In genomic region chr6:40473026-40473425, GRCh38 we compare ENCODE assay signal across 14 cellular contexts.
A peak's percentile ranks its signal among the peaks of the same experiment; 100 is the strongest.
DNase-seq lines count a peak whose midpoint lies in the region.
"Had no signal": no experiment of that assay in that cellular context is flagged by ENCODE, and none has a peak within 500 bp of the region (broad histone marks: within the 10 kb centered on the region; RNA-seq: fewer than 3 reads in every experiment).

No MANE protein-coding gene starts in this region.

- H2AFZ ChIP-seq in mesenchymal stem cell (ENCODE audit: low read depth, low read length) = no peak overlapping the region

- no peak overlapping the region for H4K91ac ChIP-seq in mesenchymal stem cell (ENCODE audit: low read length)

- no peak overlapping the region for H4K8ac ChIP-seq in mesenchymal stem cell (ENCODE audit: low read length)

- no peak overlapping the region for H3K23ac ChIP-seq in mesenchymal stem cell (ENCODE audit: low read length in 2 of 2)

- peaks cover 17 to 30% of the 10 kb centered on the region in 2 experiments for H3K27me3 ChIP-seq in mesenchymal stem cell (ENCODE audit: control insufficient read depth in 1 of 2, insufficient read depth in 1 of 2, low read length in 2 of 2)
- H3K27me3 ChIP-seq: BLaER1, Peyer's patch had no signal

- H3K4me3 ChIP-seq in mesenchymal stem cell (ENCODE audit: insufficient read depth in 1 of 2, low read depth in 1 of 2, low read length in 2 of 2) = no peak overlapping the region
- H3K4me3 ChIP-seq: BLaER1, Peyer's patch had no signal

- no peak overlapping the region for H2BK12ac ChIP-seq in mesenchymal stem cell (ENCODE audit: low read length in 2 of 2)

- no peaks in the 10 kb centered on the region for H3K36me3 ChIP-seq in mesenchymal stem cell (ENCODE audit: control insufficient read depth in 1 of 2, insufficient read depth in 2 of 2, low read depth in 1 of 2, low read length in 2 of 2)
- H3K36me3 ChIP-seq: BLaER1, Peyer's patch had no signal

- H3K9ac ChIP-seq in mesenchymal stem cell (ENCODE audit: low read length) = no peak overlapping the region
- H3K9ac ChIP-seq: BLaER1 had no signal

- H3K4me2 ChIP-seq in mesenchymal stem cell (ENCODE audit: low read length, poor library complexity, severe bottlenecking) = no peak overlapping the region
- H3K4me2 ChIP-seq: BLaER1 had no signal

- 70% methylated on average over 6 of the region's 6 CpGs for WGBS in mesenchymal stem cell

- H3K18ac ChIP-seq in mesenchymal stem cell (ENCODE audit: low read depth in 1 of 2, low read length in 2 of 2) = no peak overlapping the region

- peak overlapping the region; percentile 62 for H2BK15ac ChIP-seq in mesenchymal stem cell (ENCODE audit: low read depth, poor library complexity, severe bottlenecking)

- H3K4me1 ChIP-seq in mesenchymal stem cell (ENCODE audit: control insufficient read depth, insufficient read depth, low read depth, low read length) = no peaks in the 10 kb centered on the region
- H3K4me1 ChIP-seq: Peyer's patch had no signal

- H2BK5ac ChIP-seq in mesenchymal stem cell (ENCODE audit: low read depth, low read length, poor library complexity, severe bottlenecking) = no peak overlapping the region

- H3K4ac ChIP-seq in mesenchymal stem cell (ENCODE audit: low read depth in 1 of 2, low read length in 2 of 2) = no peak overlapping the region

- peak; percentile 17 for DNase-seq in NCI-H510A treated with DMSO at 0.1 percent for 48 hours (lab: John Stamatoyannopoulos, UW)
- no peak for DNase-seq in NCI-H510A (lab: John Stamatoyannopoulos, UW)
- peak; percentile 53 for DNase-seq in NCI-H2029 (lab: John Stamatoyannopoulos, UW)
- peak; percentile 89 for DNase-seq in NCI-H69 (lab: John Stamatoyannopoulos, UW)
- no peak for DNase-seq in mesenchymal stem cell
- DNase-seq in NCI-H1436 (lab: John Stamatoyannopoulos, UW) = no peak
- DNase-seq in mesenteric fat pad (ENCODE audit: low spot score) = no peak
- DNase-seq: CD8-positive, alpha-beta T cell; H7; HFFc6; KG1; NCI-H187 treated with DMSO at 0.1 percent for 48 hours; Peyer's patch had no signal

- H3K27ac ChIP-seq in mesenchymal stem cell (ENCODE audit: low read length, poor library complexity, severe bottlenecking) = no peak overlapping the region
- H3K27ac ChIP-seq: BLaER1, Peyer's patch had no signal

- H3K14ac ChIP-seq in mesenchymal stem cell (ENCODE audit: low read length in 2 of 2) = no peak overlapping the region

- H2BK120ac ChIP-seq in mesenchymal stem cell (ENCODE audit: low read depth, low read length) = no peak overlapping the region

- H3K9me3 ChIP-seq in mesenchymal stem cell (ENCODE audit: control insufficient read depth, low read length) = no peaks in the 10 kb centered on the region
- H3K9me3 ChIP-seq: BLaER1, Peyer's patch had no signal

- H3K79me1 ChIP-seq in mesenchymal stem cell (replicated peaks; ENCODE audit: low read length, poor library complexity, severe bottlenecking) = no peaks in the 10 kb centered on the region

- H2AK5ac ChIP-seq in mesenchymal stem cell (ENCODE audit: low read length, severe bottlenecking) = no peak overlapping the region

Comparison
In these comparisons a context has a peak if more than half of its experiments do, and no peak if none do; other contexts are left out.
1. DNase-seq: peak in NCI-H510A treated with DMSO at 0.1 percent for 48 hours (single experiment), NCI-H2029 (single experiment) and NCI-H69 (single experiment); none in NCI-H510A (single experiment), mesenchymal stem cell (single experiment), NCI-H1436 (single experiment) and mesenteric fat pad (single experiment).